1 cellular context compared by ENCODE assay signal in the genomic region with DNA sequence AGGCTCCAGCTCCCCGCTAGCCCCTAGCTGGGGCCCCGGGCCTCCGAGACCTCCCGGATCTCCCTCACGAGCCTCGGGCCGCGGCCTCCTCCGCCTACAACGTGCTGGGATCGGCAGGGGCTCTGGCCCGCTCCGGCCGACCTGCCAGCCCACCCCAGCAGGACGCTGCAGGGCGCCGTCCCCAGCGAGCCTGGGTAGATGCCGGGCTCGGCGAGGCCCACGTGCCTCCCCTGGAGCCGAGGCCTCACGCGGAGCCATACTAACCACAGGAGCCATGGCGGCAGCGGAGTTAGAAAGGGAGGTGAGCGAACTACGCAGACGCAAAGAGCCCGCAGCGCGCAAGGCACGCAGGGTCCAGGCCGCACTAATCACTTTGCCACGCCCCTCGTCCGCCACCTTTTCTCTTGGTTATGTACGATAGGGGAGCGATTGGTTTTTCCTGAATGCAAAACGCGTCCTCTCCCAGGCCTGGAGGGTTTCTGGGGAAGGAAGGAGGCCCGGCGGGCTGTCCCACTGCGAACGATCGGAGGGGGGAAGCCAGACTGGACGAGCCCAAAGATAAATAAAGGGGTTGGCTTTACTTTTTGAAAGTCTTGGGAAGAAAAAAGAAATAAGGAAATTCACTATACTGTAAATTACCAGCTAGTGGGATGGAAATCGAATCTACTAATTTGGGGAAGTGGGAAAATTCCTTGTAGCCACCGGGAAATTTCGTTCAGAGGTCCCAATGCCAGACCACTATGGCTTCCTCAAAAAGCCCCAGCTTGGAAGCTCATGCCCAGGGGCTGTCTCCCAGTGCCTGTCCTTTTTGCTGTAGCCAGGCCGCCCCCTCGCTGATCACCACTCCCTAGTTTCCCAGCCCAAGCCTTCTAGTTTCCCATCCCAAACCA.
A peak's percentile ranks its signal among the peaks of the same experiment; 100 is the strongest.
TF ChIP-seq lines count a peak whose summit lies in the region.

Gene RPL22 (minus strand): TSS at position 298 of the 890 bp plus-strand sequence. CDS start 22 bp downstream, at position 276.

TF ChIP-seq in HepG2, 621 proteins besides CTCF, POLR2A, EP300 and RAD21 (continued from another document and continues in another):
- TF ChIP-seq ZNF644 (CRISPR knock-in tag; IDR thresholded peaks at IDR 0.05; ENCODE audit: low read depth) = no peak
- TF ChIP-seq MAFK (conservative IDR thresholded peaks at IDR 0.05 in 1 of 2, IDR thresholded peaks at IDR 0.05 in 1 of 2; ENCODE audit: low read length in 2 of 2) = 0 out of 4 replicates have a peak, but pooled peaks of 1 of the 2 experiments have one; percentile 3
- TF ChIP-seq, protein P1, sequence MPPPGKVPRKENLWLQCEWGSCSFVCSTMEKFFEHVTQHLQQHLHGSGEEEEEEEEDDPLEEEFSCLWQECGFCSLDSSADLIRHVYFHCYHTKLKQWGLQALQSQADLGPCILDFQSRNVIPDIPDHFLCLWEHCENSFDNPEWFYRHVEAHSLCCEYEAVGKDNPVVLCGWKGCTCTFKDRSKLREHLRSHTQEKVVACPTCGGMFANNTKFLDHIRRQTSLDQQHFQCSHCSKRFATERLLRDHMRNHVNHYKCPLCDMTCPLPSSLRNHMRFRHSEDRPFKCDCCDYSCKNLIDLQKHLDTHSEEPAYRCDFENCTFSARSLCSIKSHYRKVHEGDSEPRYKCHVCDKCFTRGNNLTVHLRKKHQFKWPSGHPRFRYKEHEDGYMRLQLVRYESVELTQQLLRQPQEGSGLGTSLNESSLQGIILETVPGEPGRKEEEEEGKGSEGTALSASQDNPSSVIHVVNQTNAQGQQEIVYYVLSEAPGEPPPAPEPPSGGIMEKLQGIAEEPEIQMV (CRISPR knock-in tag; IDR thresholded peaks at IDR 0.05; ENCODE audit: low read depth) = peak; percentile 88; the same call in 1 of the 2 replicates
- TF ChIP-seq ZBTB1 (CRISPR knock-in tag; IDR thresholded peaks at IDR 0.05; ENCODE audit: borderline replicate concordance) = no peak
- peak; percentile 76; the same call in 1 of the 2 replicates for TF ChIP-seq ISL2 (CRISPR knock-in tag; IDR thresholded peaks at IDR 0.05)
- peak; percentile 58; the same call in 1 of the 2 replicates for TF ChIP-seq MLXIP (CRISPR knock-in tag; IDR thresholded peaks at IDR 0.05; ENCODE audit: borderline replicate concordance)
- peak; percentile 93 for TF ChIP-seq NKX3-1 (CRISPR knock-in tag; IDR thresholded peaks at IDR 0.05)
- TF ChIP-seq ZNF414 (CRISPR knock-in tag; IDR thresholded peaks at IDR 0.05) = peak; percentile 77; the same call in 1 of the 2 replicates
- TF ChIP-seq LBX2 (CRISPR knock-in tag; IDR thresholded peaks at IDR 0.05; ENCODE audit: borderline replicate concordance) = peak; percentile 78; the same call in 1 of the 2 replicates
- TF ChIP-seq ZNF230 (CRISPR knock-in tag; IDR thresholded peaks at IDR 0.05) = peak; percentile 45
- peak; percentile 92; the same call in 1 of the 2 replicates for TF ChIP-seq TBX3 (IDR thresholded peaks at IDR 0.05; ENCODE audit: borderline replicate concordance)
- no peak; the same call in 1 of the 2 replicates for TF ChIP-seq ZNF747 (CRISPR knock-in tag; IDR thresholded peaks at IDR 0.05; ENCODE audit: borderline replicate concordance)
- peak; percentile 93 for TF ChIP-seq ZNF687 (CRISPR knock-in tag; IDR thresholded peaks at IDR 0.05)
- TF ChIP-seq SRY (CRISPR knock-in tag; IDR thresholded peaks at IDR 0.05) = peak; percentile 38; the same call in 1 of the 2 replicates
- no peak for TF ChIP-seq HMG20A (CRISPR knock-in tag; IDR thresholded peaks at IDR 0.05; ENCODE audit: borderline replicate concordance)
- TF ChIP-seq, protein P2, sequence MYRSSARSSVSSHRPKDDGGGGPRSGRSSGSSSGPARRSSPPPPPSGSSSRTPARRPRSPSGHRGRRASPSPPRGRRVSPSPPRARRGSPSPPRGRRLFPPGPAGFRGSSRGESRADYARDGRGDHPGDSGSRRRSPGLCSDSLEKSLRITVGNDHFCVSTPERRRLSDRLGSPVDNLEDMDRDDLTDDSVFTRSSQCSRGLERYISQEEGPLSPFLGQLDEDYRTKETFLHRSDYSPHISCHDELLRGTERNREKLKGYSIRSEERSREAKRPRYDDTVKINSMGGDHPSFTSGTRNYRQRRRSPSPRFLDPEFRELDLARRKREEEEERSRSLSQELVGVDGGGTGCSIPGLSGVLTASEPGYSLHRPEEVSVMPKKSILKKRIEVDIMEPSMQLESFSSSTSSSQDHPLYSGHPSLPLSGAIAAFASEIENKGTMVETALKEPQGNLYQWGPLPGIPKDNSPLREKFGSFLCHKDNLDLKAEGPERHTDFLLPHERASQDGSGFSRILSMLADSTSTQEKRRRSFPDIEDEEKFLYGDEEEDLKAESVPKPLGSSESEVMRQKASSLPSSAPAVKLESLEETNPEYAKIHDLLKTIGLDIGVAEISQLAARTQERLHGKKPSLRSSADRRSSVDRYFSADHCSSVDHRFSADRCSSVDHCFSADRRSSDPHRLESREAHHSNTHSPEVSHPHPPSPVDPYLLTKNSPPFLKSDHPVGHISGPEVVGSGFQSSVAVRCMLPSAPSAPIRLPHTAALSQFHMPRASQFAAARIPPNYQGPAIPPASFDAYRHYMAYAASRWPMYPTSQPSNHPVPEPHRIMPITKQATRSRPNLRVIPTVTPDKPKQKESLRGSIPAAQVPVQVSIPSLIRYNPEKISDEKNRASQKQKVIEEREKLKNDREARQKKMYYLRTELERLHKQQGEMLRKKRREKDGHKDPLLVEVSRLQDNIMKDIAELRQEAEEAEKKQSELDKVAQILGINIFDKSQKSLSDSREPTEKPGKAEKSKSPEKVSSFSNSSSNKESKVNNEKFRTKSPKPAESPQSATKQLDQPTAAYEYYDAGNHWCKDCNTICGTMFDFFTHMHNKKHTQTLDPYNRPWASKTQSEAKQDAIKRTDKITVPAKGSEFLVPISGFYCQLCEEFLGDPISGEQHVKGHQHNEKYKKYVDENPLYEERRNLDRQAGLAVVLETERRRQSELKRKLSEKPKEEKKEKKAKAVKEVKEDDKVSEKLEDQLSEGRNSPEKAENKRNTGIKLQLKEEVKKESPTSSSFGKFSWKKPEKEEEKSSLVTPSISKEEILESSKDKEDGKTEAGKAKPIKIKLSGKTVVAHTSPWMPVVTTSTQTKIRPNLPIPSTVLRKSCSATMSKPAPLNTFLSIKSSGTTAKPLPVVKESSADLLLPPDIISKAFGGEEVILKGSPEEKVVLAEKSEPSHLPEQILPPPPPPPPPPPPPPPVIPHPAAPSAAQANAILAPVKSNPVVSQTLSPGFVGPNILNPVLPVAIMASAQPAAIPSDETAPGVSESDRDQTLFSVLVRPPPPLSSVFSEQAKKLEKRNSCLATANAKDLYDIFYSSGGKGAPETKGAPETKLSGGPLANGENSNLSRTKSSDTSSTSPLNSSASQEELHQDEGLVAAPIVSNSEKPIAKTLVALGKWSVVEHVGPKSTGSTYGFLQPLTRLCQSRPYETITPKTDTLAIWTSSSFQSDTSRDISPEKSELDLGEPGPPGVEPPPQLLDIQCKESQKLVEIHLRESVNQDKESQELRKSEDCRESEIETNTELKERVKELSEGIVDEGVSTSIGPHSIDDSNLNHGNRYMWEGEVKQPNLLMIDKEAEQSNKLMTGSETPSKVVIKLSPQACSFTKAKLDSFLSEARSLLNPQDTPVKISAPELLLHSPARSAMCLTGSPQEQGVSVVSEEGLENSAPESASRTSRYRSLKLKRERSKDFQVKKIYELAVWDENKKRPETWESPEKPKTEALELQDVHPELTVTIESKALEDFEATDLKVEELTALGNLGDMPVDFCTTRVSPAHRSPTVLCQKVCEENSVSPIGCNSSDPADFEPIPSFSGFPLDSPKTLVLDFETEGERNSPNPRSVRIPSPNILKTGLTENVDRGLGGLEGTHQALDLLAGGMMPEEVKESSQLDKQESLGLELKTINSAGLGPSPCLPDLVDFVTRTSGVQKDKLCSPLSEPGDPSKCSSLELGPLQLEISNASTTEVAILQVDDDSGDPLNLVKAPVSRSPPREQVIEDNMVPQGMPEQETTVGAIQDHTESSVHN (CRISPR knock-in tag; IDR thresholded peaks at IDR 0.05) = peak; percentile 77; the same call in 1 of the 2 replicates
- peak; percentile 86; the same call in 1 of the 2 replicates for TF ChIP-seq ZFP36L1 (CRISPR knock-in tag; IDR thresholded peaks at IDR 0.05)
- no peak; the same call in 1 of the 2 replicates for TF ChIP-seq EED (CRISPR knock-in tag; IDR thresholded peaks at IDR 0.05)
- TF ChIP-seq ELK4 (CRISPR knock-in tag; IDR thresholded peaks at IDR 0.05; ENCODE audit: borderline replicate concordance) = no peak
- TF ChIP-seq SAFB2 (CRISPR knock-in tag; IDR thresholded peaks at IDR 0.05; ENCODE audit: borderline replicate concordance, low read depth) = peak; percentile 43; the same call in 1 of the 2 replicates
